In genomic region chr5:122901346-122901745, GRCh38 we compare ENCODE assay signal across 1 cellular context.
TF ChIP-seq lines count a peak whose summit lies in the region.

No MANE protein-coding gene starts in this region.

TF ChIP-seq in H1, 55 proteins besides CTCF, POLR2A, EP300 and RAD21:
- TF ChIP-seq BCL11A (IDR thresholded peaks at IDR 0.05; ENCODE audit: low read depth in 2 of 2, low read length in 2 of 2) = no peak
- TF ChIP-seq, protein P1, sequence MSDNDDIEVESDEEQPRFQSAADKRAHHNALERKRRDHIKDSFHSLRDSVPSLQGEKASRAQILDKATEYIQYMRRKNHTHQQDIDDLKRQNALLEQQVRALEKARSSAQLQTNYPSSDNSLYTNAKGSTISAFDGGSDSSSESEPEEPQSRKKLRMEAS (IDR thresholded peaks at IDR 0.05) = no peak
- no peak for TF ChIP-seq CBX5 (IDR thresholded peaks at IDR 0.05; ENCODE audit: low read depth, low read length)
- TF ChIP-seq TAF7 (optimal IDR thresholded peaks at IDR 0.05; ENCODE audit: borderline replicate concordance, low read depth, low read length) = no peak
- TF ChIP-seq SIRT6 (IDR thresholded peaks at IDR 0.05; ENCODE audit: low read length) = no peak
- TF ChIP-seq SP2 (IDR thresholded peaks at IDR 0.05; ENCODE audit: low read length) = no peak
- no peak for TF ChIP-seq SIX5 (IDR thresholded peaks at IDR 0.05; ENCODE audit: low read depth, low read length)
- no peak for TF ChIP-seq CTBP2 (IDR thresholded peaks at IDR 0.05; ENCODE audit: borderline replicate concordance, insufficient read depth, insufficient read length, low read length)
- no peak for TF ChIP-seq POU5F1 (IDR thresholded peaks at IDR 0.05; ENCODE audit: low read depth, low read length)
- TF ChIP-seq RNF2 (IDR thresholded peaks at IDR 0.05; ENCODE audit: borderline replicate concordance, low read depth, low read length, missing control alignments, poor library complexity, severe bottlenecking) = no peak
- TF ChIP-seq GTF2F1 (IDR thresholded peaks at IDR 0.05; ENCODE audit: borderline replicate concordance, low read depth, low read length) = no peak
- no peak for TF ChIP-seq SRF (IDR thresholded peaks at IDR 0.05; ENCODE audit: low read depth, low read length)
- TF ChIP-seq, protein P2, sequence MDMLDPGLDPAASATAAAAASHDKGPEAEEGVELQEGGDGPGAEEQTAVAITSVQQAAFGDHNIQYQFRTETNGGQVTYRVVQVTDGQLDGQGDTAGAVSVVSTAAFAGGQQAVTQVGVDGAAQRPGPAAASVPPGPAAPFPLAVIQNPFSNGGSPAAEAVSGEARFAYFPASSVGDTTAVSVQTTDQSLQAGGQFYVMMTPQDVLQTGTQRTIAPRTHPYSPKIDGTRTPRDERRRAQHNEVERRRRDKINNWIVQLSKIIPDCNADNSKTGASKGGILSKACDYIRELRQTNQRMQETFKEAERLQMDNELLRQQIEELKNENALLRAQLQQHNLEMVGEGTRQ (IDR thresholded peaks at IDR 0.05; ENCODE audit: low read length) = no peak
- no peak for TF ChIP-seq RXRA (IDR thresholded peaks at IDR 0.05; ENCODE audit: insufficient read depth, low read depth, low read length)
- no peak for TF ChIP-seq RFX5 (IDR thresholded peaks at IDR 0.05; ENCODE audit: borderline replicate concordance, low read depth, low read length)
- TF ChIP-seq SP1 (IDR thresholded peaks at IDR 0.05; ENCODE audit: low read depth, low read length) = no peak
- TF ChIP-seq, protein P3, sequence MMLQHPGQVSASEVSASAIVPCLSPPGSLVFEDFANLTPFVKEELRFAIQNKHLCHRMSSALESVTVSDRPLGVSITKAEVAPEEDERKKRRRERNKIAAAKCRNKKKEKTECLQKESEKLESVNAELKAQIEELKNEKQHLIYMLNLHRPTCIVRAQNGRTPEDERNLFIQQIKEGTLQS (IDR thresholded peaks at IDR 0.05; ENCODE audit: insufficient read depth, low read depth, low read length) = no peak
- TF ChIP-seq, protein P4, sequence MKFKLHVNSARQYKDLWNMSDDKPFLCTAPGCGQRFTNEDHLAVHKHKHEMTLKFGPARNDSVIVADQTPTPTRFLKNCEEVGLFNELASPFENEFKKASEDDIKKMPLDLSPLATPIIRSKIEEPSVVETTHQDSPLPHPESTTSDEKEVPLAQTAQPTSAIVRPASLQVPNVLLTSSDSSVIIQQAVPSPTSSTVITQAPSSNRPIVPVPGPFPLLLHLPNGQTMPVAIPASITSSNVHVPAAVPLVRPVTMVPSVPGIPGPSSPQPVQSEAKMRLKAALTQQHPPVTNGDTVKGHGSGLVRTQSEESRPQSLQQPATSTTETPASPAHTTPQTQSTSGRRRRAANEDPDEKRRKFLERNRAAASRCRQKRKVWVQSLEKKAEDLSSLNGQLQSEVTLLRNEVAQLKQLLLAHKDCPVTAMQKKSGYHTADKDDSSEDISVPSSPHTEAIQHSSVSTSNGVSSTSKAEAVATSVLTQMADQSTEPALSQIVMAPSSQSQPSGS (IDR thresholded peaks at IDR 0.05; ENCODE audit: low read length) = no peak
- TF ChIP-seq KDM1A (IDR thresholded peaks at IDR 0.05; ENCODE audit: borderline replicate concordance, low read length) = no peak
